32 cellular contexts compared by ENCODE assay signal in genomic region chr6:44400572-44400971, GRCh38. TPM values are rescaled to one million over a fixed set of nuclear protein-coding genes. Genes with fewer than 3 reads are reported as not detected.
DNase-seq lines count a peak whose midpoint lies in the region; ATAC-seq and TF ChIP-seq lines count a peak whose summit lies in the region.
"Had no signal": no experiment of that assay in that cellular context is flagged by ENCODE, and none has a peak within 500 bp of the region (broad histone marks: within the 10 kb centered on the region; RNA-seq: fewer than 3 reads in every experiment).

No MANE protein-coding gene starts in this region.

- POLR2A ChIA-PET in CD8-positive, alpha-beta T cell (lab: Charles Lee), result no interaction called here

- no peak for TF ChIP-seq EP300 in tibial nerve (IDR thresholded peaks at IDR 0.05)

- TF ChIP-seq POLR2A in tibial nerve (IDR thresholded peaks at IDR 0.05), result no peak

- 98 to 100% methylated on average over 2 of the region's 2 CpGs for WGBS in tibial nerve, 2 donors

- CTCF ChIA-PET in CD8-positive, alpha-beta T cell (lab: Charles Lee), result no interaction called here

- H3K27me3 Mint-ChIP-seq in T-helper 2 cell treated with Interferon-gamma antibody and Interleukin-4, amounts not matched to agents 5 μg/mL and 100 μg/mL, for 36 hours (ENCODE audit: low read depth), result no peaks in the 10 kb centered on the region
- no peaks in the 10 kb centered on the region for H3K27me3 Mint-ChIP-seq in CD8-positive, alpha-beta T cell (ENCODE audit: low read depth)
- no peaks in the 10 kb centered on the region for H3K27me3 Mint-ChIP-seq in activated T-helper 2 cell treated with anti-CD3 and anti-CD28 coated beads, Interferon-gamma antibody, Interleukin-2, Interleukin-4, amounts not matched to agents 10 μg/mL and 5 μg/mL and 100 μg/mL, durations not matched to agents 14 hours and 24 hours and 36 hours (ENCODE audit: low read depth)
- H3K27me3 Mint-ChIP-seq in nephron progenitor cell (ENCODE audit: low read depth, poor library complexity), result no peaks in the 10 kb centered on the region
- H3K27me3 Mint-ChIP-seq: activated naive CD4-positive, alpha-beta T cell treated with anti-CD3 and anti-CD28 coated beads, Interleukin-2, amount 50 U/mL, for 24 hours; natural killer cell treated with Interleukin-12 subunit alpha and Interleukin-12 subunit beta and Interleukin-15 and Interleukin-18, amount 100 ng/mL, for 72 hours; stimulated activated memory B cell treated with anti-CD40 and anti-IgM and Interleukin-4, amounts not matched to agents 10 μg/mL and 1 μg/mL and 100 μg/mL, for 72 hours had no signal

- peak overlapping the region; percentile 21 for H3K27ac Mint-ChIP-seq in T-helper 2 cell treated with Interferon-gamma antibody and Interleukin-4, amounts not matched to agents 5 μg/mL and 100 μg/mL, for 36 hours
- peak overlapping the region; percentile 33 for H3K27ac Mint-ChIP-seq in CD8-positive, alpha-beta T cell
- peak overlapping the region; percentile 52 for H3K27ac Mint-ChIP-seq in activated T-helper 2 cell treated with anti-CD3 and anti-CD28 coated beads, Interferon-gamma antibody, Interleukin-2, Interleukin-4, amounts not matched to agents 10 μg/mL and 5 μg/mL and 100 μg/mL, durations not matched to agents 14 hours and 24 hours and 36 hours
- peak overlapping the region; percentile 49 for H3K27ac Mint-ChIP-seq in nephron progenitor cell
- H3K27ac Mint-ChIP-seq: natural killer cell treated with Interleukin-12 subunit alpha and Interleukin-12 subunit beta and Interleukin-15 and Interleukin-18, amount 100 ng/mL, for 72 hours; stimulated activated memory B cell treated with anti-CD40 and anti-IgM and Interleukin-4, amounts not matched to agents 10 μg/mL and 1 μg/mL and 100 μg/mL, for 72 hours had no signal

- peaks cover 36% of the 10 kb centered on the region for H3K36me3 ChIP-seq in CD8-positive, alpha-beta T cell (ENCODE audit: insufficient read depth, low read length)
- H3K36me3 ChIP-seq in tibial nerve, result peaks cover 0 to 80% (median 7%) of the 10 kb centered on the region in 3 donors

- no peak for DNase-seq in T-helper 2 cell treated with Interferon-gamma antibody and Interleukin-4, amounts not matched to agents 5 μg/mL and 100 μg/mL, for 36 hours (ENCODE audit: low spot score)
- DNase-seq in T-helper 2 cell (no peak), nephron progenitor cell (no peak), ureter (ENCODE audit: low spot score) (no peak), tibial nerve (ENCODE audit: low spot score in 2 of 2) (no peak), caudate nucleus (lab: John Stamatoyannopoulos, UW) (no peak)
- no peak for DNase-seq in CD8-positive, alpha-beta T cell
- DNase-seq in activated T-helper 2 cell treated with anti-CD3 and anti-CD28 coated beads, Interferon-gamma antibody, Interleukin-2, Interleukin-4, amounts not matched to agents 10 μg/mL and 5 μg/mL and 100 μg/mL, durations not matched to agents 14 hours and 24 hours and 36 hours (ENCODE audit: low spot score), result no peak
- DNase-seq: activated T-cell treated with anti-CD3 and anti-CD28 coated beads, Interleukin-2, amount 50 U/mL, for 72 hours; aorta; kidney; lower lobe of right lung; NCI-H1105; NCI-H1930; NCI-H526 treated with DMSO at 0.1 percent for 48 hours; Peyer's patch; stimulated activated CD4-positive, alpha-beta T cell treated with anti-CD3 and anti-CD28 coated beads, Interleukin-12 subunit alpha, Interleukin-12 subunit beta, amount 100 ng/mL, for 4 hours; stimulated activated CD4-positive, alpha-beta T cell treated with anti-CD3 and anti-CD28 coated beads, Interleukin-4, amount 100 ng/mL, for 1 hour had no signal

- intact Hi-C loops in CD8-positive, alpha-beta T cell (cut with DNase I, micrococcal nuclease), result no loop called here
- intact Hi-C loops in activated T-helper 2 cell treated with anti-CD3 and anti-CD28 coated beads, Interferon-gamma antibody, Interleukin-2, Interleukin-4, amounts not matched to agents 10 μg/mL and 5 μg/mL and 100 μg/mL, durations not matched to agents 14 hours and 24 hours and 36 hours (cut with micrococcal nuclease), result no loop called here

- no peak for ATAC-seq in CD8-positive, alpha-beta T cell
- ATAC-seq: K562; natural killer cell treated with Interleukin-12 subunit alpha and Interleukin-12 subunit beta and Interleukin-15 and Interleukin-18, amount 100 ng/mL, for 72 hours; stimulated activated memory B cell treated with anti-CD40 and anti-IgM and Interleukin-4, amounts not matched to agents 10 μg/mL and 1 μg/mL and 100 μg/mL, for 72 hours had no signal

- H3K27ac ChIP-seq in CD8-positive, alpha-beta T cell (ENCODE audit: low read depth, low read length), result no peak overlapping the region
- H3K27ac ChIP-seq in tibial nerve (no peak overlapping the region), caudate nucleus (ENCODE audit: low read depth, low read length) (no peak overlapping the region)
- H3K27ac ChIP-seq: 22Rv1, lower lobe of right lung, Peyer's patch, SJSA1, suprapubic skin, vagina had no signal

- H3K4me1 Mint-ChIP-seq in T-helper 2 cell treated with Interferon-gamma antibody and Interleukin-4, amounts not matched to agents 5 μg/mL and 100 μg/mL, for 36 hours (ENCODE audit: low read depth), result peaks cover 21% of the 10 kb centered on the region
- peaks cover 54% of the 10 kb centered on the region for H3K4me1 Mint-ChIP-seq in CD8-positive, alpha-beta T cell (ENCODE audit: low read depth)
- H3K4me1 Mint-ChIP-seq in activated T-helper 2 cell treated with anti-CD3 and anti-CD28 coated beads, Interferon-gamma antibody, Interleukin-2, Interleukin-4, amounts not matched to agents 10 μg/mL and 5 μg/mL and 100 μg/mL, durations not matched to agents 14 hours and 24 hours and 36 hours (ENCODE audit: low read depth), result peaks cover 20% of the 10 kb centered on the region
- no peaks in the 10 kb centered on the region for H3K4me1 Mint-ChIP-seq in nephron progenitor cell

- no peaks in the 10 kb centered on the region for H3K27me3 ChIP-seq in CD8-positive, alpha-beta T cell (ENCODE audit: insufficient read depth, low read length)
- H3K27me3 ChIP-seq in tibial nerve, result no peaks in the 10 kb centered on the region
- H3K27me3 ChIP-seq: Peyer's patch, SJSA1, suprapubic skin, vagina had no signal

- H3K4me1 ChIP-seq in CD8-positive, alpha-beta T cell (ENCODE audit: insufficient read depth, low read length), result no peaks in the 10 kb centered on the region
- peaks cover 0 to 22% (median 1%) of the 10 kb centered on the region in 4 donors for H3K4me1 ChIP-seq in tibial nerve
- H3K4me1 ChIP-seq: lower lobe of right lung, Peyer's patch, SJSA1 had no signal

- no peaks in the 10 kb centered on the region for H3K9me3 ChIP-seq in CD8-positive, alpha-beta T cell (ENCODE audit: low read length)
- no peaks in the 10 kb centered on the region for H3K9me3 ChIP-seq in tibial nerve
- H3K9me3 ChIP-seq: lower lobe of right lung, Peyer's patch, SJSA1, suprapubic skin, vagina had no signal

- no peaks in the 10 kb centered on the region for H3K9me3 Mint-ChIP-seq in T-helper 2 cell treated with Interferon-gamma antibody and Interleukin-4, amounts not matched to agents 5 μg/mL and 100 μg/mL, for 36 hours
- no peaks in the 10 kb centered on the region for H3K9me3 Mint-ChIP-seq in CD8-positive, alpha-beta T cell
- peaks cover 8% of the 10 kb centered on the region for H3K9me3 Mint-ChIP-seq in activated T-helper 2 cell treated with anti-CD3 and anti-CD28 coated beads, Interferon-gamma antibody, Interleukin-2, Interleukin-4, amounts not matched to agents 10 μg/mL and 5 μg/mL and 100 μg/mL, durations not matched to agents 14 hours and 24 hours and 36 hours
- peaks cover 9% of the 10 kb centered on the region for H3K9me3 Mint-ChIP-seq in nephron progenitor cell
- H3K9me3 Mint-ChIP-seq: activated naive CD4-positive, alpha-beta T cell treated with anti-CD3 and anti-CD28 coated beads, Interleukin-2, amount 50 U/mL, for 24 hours; natural killer cell treated with Interleukin-12 subunit alpha and Interleukin-12 subunit beta and Interleukin-15 and Interleukin-18, amount 100 ng/mL, for 72 hours; stimulated activated memory B cell treated with anti-CD40 and anti-IgM and Interleukin-4, amounts not matched to agents 10 μg/mL and 1 μg/mL and 100 μg/mL, for 72 hours had no signal

- no peak overlapping the region for H3K4me3 ChIP-seq in CD8-positive, alpha-beta T cell (ENCODE audit: low read depth, low read length)
- H3K4me3 ChIP-seq in tibial nerve, result no peak overlapping the region
- H3K4me3 ChIP-seq: K562, lower lobe of right lung, Peyer's patch, SJSA1, suprapubic skin, vagina had no signal

- TF ChIP-seq CTCF in CD8-positive, alpha-beta T cell (IDR thresholded peaks at IDR 0.05), result no peak
- TF ChIP-seq CTCF in nephron progenitor cell (IDR thresholded peaks at IDR 0.05) (no peak), tibial nerve (IDR thresholded peaks at IDR 0.05) (no peak)

- H3K4me3 Mint-ChIP-seq in T-helper 2 cell treated with Interferon-gamma antibody and Interleukin-4, amounts not matched to agents 5 μg/mL and 100 μg/mL, for 36 hours, result no peak overlapping the region
- no peak overlapping the region for H3K4me3 Mint-ChIP-seq in CD8-positive, alpha-beta T cell
- no peak overlapping the region for H3K4me3 Mint-ChIP-seq in activated T-helper 2 cell treated with anti-CD3 and anti-CD28 coated beads, Interferon-gamma antibody, Interleukin-2, Interleukin-4, amounts not matched to agents 10 μg/mL and 5 μg/mL and 100 μg/mL, durations not matched to agents 14 hours and 24 hours and 36 hours (ENCODE audit: low read depth)
- no peak overlapping the region for H3K4me3 Mint-ChIP-seq in nephron progenitor cell
- H3K4me3 Mint-ChIP-seq: activated naive CD4-positive, alpha-beta T cell treated with anti-CD3 and anti-CD28 coated beads, Interleukin-2, amount 50 U/mL, for 24 hours; stimulated activated memory B cell treated with anti-CD40 and anti-IgM and Interleukin-4, amounts not matched to agents 10 μg/mL and 1 μg/mL and 100 μg/mL, for 72 hours had no signal

- peaks cover 64% of the 10 kb centered on the region for H3K36me3 Mint-ChIP-seq in T-helper 2 cell treated with Interferon-gamma antibody and Interleukin-4, amounts not matched to agents 5 μg/mL and 100 μg/mL, for 36 hours (ENCODE audit: low read depth)
- H3K36me3 Mint-ChIP-seq in CD8-positive, alpha-beta T cell, result peaks cover 78% of the 10 kb centered on the region
- H3K36me3 Mint-ChIP-seq in activated T-helper 2 cell treated with anti-CD3 and anti-CD28 coated beads, Interferon-gamma antibody, Interleukin-2, Interleukin-4, amounts not matched to agents 10 μg/mL and 5 μg/mL and 100 μg/mL, durations not matched to agents 14 hours and 24 hours and 36 hours (ENCODE audit: low read depth), result peaks cover 79% of the 10 kb centered on the region
- peaks cover 65% of the 10 kb centered on the region for H3K36me3 Mint-ChIP-seq in nephron progenitor cell (ENCODE audit: low read depth)

RNA-seq across cellular contexts. Expression of gene CDC5L, which starts 13.1 kb away (rescaled TPM):
- 10 to 100 TPM; 24.1 to 24.4 TPM for total RNA-seq in CD8-positive, alpha-beta T cell
- 27.7 and 28.1 TPM in 2 replicates for total RNA-seq in activated T-helper 2 cell treated with anti-CD3 and anti-CD28 coated beads, Interferon-gamma antibody, Interleukin-2, Interleukin-4, amounts not matched to agents 10 μg/mL and 5 μg/mL and 100 μg/mL, durations not matched to agents 14 hours and 24 hours and 36 hours
- total RNA-seq in ureter (22.1 TPM), tibial nerve (10 to 100 TPM; 16.7 to 20.1 (median 17.3) TPM)

RNA-seq across cellular contexts. Expression of gene SPATS1, which starts 58.1 kb away (rescaled TPM):
- total RNA-seq in CD8-positive, alpha-beta T cell, result not detected
- total RNA-seq in activated T-helper 2 cell treated with anti-CD3 and anti-CD28 coated beads, Interferon-gamma antibody, Interleukin-2, Interleukin-4, amounts not matched to agents 10 μg/mL and 5 μg/mL and 100 μg/mL, durations not matched to agents 14 hours and 24 hours and 36 hours, result not detected in 2 replicates
- total RNA-seq in ureter, result not detected
- total RNA-seq in tibial nerve, result not detected
- total RNA-seq: activated CD8-positive, alpha-beta memory T cell treated with anti-CD3 and anti-CD28 coated beads for 36 hours; activated T-cell treated with anti-CD3 and anti-CD28 coated beads, Interleukin-2, amount 50 U/mL, for 72 hours; aorta; Daoy; glomerular endothelial cell; K562; kidney; M059J; mononuclear cell; natural killer cell treated with Interleukin-12 subunit alpha and Interleukin-12 subunit beta and Interleukin-15 and Interleukin-18, amount 100 ng/mL, for 72 hours; osteoblast; Peyer's patch; SJSA1; suprapubic skin; vagina had no signal
